Comparison of ENCODE assay signal across 1 cellular context in the genomic region with DNA sequence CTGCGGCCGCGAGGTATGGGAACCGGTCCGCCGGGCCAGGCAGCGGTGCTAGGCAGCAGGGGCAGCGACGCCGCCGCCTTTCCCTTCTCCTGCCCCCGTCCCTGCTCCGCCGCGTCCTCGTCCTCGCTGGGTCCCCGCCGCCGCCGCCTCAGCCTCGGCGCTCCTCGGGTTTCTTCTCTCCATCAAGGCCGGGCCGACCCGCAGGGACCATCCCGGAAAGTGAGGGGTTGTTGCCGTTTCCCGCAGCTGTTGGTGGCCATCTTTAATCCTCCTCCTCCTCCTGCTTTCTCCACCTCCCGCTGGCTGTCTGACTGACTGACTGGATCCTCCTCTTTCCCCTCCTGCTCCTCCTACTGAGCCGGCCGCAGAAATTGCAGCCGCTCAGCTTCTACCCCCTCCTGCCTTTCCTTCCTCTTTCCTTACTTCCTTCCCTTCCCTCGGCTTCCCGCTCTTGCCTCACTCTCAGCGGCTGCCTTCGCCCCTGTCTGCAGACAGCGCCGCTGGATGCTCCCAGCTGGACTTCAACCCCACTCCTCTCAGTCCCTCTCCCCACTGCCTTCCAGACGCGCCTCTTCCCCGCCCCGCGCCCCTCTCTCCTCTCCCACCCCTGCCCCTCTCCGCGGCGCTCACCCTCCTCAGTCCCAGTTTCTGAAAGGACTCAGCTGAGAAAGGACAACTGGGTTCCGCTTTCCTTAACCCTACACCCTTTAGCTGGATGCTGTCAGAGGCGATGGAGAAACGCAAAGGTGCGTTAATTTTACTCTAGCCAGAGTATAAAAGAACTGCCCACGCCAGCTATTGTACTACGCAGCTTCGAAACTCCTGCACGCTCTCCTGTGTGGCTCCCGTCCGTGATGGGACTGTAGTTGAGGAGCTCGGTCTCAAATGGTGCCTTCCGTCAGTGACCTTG.
TF ChIP-seq lines count a peak whose summit lies in the region.

A gene with protein sequence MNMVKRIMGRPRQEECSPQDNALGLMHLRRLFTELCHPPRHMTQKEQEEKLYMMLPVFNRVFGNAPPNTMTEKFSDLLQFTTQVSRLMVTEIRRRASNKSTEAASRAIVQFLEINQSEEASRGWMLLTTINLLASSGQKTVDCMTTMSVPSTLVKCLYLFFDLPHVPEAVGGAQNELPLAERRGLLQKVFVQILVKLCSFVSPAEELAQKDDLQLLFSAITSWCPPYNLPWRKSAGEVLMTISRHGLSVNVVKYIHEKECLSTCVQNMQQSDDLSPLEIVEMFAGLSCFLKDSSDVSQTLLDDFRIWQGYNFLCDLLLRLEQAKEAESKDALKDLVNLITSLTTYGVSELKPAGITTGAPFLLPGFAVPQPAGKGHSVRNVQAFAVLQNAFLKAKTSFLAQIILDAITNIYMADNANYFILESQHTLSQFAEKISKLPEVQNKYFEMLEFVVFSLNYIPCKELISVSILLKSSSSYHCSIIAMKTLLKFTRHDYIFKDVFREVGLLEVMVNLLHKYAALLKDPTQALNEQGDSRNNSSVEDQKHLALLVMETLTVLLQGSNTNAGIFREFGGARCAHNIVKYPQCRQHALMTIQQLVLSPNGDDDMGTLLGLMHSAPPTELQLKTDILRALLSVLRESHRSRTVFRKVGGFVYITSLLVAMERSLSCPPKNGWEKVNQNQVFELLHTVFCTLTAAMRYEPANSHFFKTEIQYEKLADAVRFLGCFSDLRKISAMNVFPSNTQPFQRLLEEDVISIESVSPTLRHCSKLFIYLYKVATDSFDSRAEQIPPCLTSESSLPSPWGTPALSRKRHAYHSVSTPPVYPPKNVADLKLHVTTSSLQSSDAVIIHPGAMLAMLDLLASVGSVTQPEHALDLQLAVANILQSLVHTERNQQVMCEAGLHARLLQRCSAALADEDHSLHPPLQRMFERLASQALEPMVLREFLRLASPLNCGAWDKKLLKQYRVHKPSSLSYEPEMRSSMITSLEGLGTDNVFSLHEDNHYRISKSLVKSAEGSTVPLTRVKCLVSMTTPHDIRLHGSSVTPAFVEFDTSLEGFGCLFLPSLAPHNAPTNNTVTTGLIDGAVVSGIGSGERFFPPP (N-terminal part only) (minus strand): TSS at position 309 of the 910 bp plus-strand sequence. CDS start 106,099 bp downstream, outside the sequence.

TF ChIP-seq in HepG2, 621 proteins besides CTCF, POLR2A, EP300 and RAD21 (continued from another document and continues in another):
- TF ChIP-seq, protein P1, sequence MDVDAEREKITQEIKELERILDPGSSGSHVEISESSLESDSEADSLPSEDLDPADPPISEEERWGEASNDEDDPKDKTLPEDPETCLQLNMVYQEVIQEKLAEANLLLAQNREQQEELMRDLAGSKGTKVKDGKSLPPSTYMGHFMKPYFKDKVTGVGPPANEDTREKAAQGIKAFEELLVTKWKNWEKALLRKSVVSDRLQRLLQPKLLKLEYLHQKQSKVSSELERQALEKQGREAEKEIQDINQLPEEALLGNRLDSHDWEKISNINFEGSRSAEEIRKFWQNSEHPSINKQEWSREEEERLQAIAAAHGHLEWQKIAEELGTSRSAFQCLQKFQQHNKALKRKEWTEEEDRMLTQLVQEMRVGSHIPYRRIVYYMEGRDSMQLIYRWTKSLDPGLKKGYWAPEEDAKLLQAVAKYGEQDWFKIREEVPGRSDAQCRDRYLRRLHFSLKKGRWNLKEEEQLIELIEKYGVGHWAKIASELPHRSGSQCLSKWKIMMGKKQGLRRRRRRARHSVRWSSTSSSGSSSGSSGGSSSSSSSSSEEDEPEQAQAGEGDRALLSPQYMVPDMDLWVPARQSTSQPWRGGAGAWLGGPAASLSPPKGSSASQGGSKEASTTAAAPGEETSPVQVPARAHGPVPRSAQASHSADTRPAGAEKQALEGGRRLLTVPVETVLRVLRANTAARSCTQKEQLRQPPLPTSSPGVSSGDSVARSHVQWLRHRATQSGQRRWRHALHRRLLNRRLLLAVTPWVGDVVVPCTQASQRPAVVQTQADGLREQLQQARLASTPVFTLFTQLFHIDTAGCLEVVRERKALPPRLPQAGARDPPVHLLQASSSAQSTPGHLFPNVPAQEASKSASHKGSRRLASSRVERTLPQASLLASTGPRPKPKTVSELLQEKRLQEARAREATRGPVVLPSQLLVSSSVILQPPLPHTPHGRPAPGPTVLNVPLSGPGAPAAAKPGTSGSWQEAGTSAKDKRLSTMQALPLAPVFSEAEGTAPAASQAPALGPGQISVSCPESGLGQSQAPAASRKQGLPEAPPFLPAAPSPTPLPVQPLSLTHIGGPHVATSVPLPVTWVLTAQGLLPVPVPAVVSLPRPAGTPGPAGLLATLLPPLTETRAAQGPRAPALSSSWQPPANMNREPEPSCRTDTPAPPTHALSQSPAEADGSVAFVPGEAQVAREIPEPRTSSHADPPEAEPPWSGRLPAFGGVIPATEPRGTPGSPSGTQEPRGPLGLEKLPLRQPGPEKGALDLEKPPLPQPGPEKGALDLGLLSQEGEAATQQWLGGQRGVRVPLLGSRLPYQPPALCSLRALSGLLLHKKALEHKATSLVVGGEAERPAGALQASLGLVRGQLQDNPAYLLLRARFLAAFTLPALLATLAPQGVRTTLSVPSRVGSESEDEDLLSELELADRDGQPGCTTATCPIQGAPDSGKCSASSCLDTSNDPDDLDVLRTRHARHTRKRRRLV (CRISPR knock-in tag; IDR thresholded peaks at IDR 0.05), result no peak
- TF ChIP-seq, protein P2, sequence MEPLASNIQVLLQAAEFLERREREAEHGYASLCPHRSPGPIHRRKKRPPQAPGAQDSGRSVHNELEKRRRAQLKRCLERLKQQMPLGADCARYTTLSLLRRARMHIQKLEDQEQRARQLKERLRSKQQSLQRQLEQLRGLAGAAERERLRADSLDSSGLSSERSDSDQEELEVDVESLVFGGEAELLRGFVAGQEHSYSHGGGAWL (CRISPR knock-in tag; IDR thresholded peaks at IDR 0.05), result no peak
- no peak for TF ChIP-seq POLR2AphosphoS2 (IDR thresholded peaks at IDR 0.05; ENCODE audit: low read depth, low read length)
- TF ChIP-seq REPIN1 (CRISPR knock-in tag; IDR thresholded peaks at IDR 0.05; ENCODE audit: borderline replicate concordance, low read depth), result no peak
- TF ChIP-seq HNRNPH1 (optimal IDR thresholded peaks at IDR 0.05; ENCODE audit: low read depth, low read length), result no peak
- no peak for TF ChIP-seq SMC3 (IDR thresholded peaks at IDR 0.05; ENCODE audit: low read length)
- TF ChIP-seq ZNF143 (CRISPR knock-in tag; IDR thresholded peaks at IDR 0.05), result no peak
- TF ChIP-seq ZNF773 (CRISPR knock-in tag; IDR thresholded peaks at IDR 0.05; ENCODE audit: borderline replicate concordance), result no peak
- TF ChIP-seq ZNF430 (CRISPR knock-in tag; IDR thresholded peaks at IDR 0.05), result 0 out of 2 replicates have a peak, but pooled peaks have one; percentile 43
- no peak for TF ChIP-seq ZBTB1 (CRISPR knock-in tag; IDR thresholded peaks at IDR 0.05; ENCODE audit: borderline replicate concordance)
- peak; percentile 71; the same call in 1 of the 2 replicates for TF ChIP-seq KDM2A (CRISPR knock-in tag; IDR thresholded peaks at IDR 0.05; ENCODE audit: borderline replicate concordance, low read depth)
- TF ChIP-seq, protein P3, sequence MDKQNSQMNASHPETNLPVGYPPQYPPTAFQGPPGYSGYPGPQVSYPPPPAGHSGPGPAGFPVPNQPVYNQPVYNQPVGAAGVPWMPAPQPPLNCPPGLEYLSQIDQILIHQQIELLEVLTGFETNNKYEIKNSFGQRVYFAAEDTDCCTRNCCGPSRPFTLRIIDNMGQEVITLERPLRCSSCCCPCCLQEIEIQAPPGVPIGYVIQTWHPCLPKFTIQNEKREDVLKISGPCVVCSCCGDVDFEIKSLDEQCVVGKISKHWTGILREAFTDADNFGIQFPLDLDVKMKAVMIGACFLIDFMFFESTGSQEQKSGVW (CRISPR knock-in tag; IDR thresholded peaks at IDR 0.05; ENCODE audit: borderline replicate concordance), result no peak
- TF ChIP-seq, protein P4, sequence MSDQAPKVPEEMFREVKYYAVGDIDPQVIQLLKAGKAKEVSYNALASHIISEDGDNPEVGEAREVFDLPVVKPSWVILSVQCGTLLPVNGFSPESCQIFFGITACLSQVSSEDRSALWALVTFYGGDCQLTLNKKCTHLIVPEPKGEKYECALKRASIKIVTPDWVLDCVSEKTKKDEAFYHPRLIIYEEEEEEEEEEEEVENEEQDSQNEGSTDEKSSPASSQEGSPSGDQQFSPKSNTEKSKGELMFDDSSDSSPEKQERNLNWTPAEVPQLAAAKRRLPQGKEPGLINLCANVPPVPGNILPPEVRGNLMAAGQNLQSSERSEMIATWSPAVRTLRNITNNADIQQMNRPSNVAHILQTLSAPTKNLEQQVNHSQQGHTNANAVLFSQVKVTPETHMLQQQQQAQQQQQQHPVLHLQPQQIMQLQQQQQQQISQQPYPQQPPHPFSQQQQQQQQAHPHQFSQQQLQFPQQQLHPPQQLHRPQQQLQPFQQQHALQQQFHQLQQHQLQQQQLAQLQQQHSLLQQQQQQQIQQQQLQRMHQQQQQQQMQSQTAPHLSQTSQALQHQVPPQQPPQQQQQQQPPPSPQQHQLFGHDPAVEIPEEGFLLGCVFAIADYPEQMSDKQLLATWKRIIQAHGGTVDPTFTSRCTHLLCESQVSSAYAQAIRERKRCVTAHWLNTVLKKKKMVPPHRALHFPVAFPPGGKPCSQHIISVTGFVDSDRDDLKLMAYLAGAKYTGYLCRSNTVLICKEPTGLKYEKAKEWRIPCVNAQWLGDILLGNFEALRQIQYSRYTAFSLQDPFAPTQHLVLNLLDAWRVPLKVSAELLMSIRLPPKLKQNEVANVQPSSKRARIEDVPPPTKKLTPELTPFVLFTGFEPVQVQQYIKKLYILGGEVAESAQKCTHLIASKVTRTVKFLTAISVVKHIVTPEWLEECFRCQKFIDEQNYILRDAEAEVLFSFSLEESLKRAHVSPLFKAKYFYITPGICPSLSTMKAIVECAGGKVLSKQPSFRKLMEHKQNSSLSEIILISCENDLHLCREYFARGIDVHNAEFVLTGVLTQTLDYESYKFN (CRISPR knock-in tag; conservative IDR thresholded peaks at IDR 0.05), result no peak
- no peak; the same call in 1 of the 2 replicates for TF ChIP-seq ZNF232 (CRISPR knock-in tag; IDR thresholded peaks at IDR 0.05; ENCODE audit: borderline replicate concordance)
- TF ChIP-seq ZNF891 (CRISPR knock-in tag; IDR thresholded peaks at IDR 0.05), result 0 out of 2 replicates have a peak, but pooled peaks have one; percentile 9
- TF ChIP-seq, protein P5, sequence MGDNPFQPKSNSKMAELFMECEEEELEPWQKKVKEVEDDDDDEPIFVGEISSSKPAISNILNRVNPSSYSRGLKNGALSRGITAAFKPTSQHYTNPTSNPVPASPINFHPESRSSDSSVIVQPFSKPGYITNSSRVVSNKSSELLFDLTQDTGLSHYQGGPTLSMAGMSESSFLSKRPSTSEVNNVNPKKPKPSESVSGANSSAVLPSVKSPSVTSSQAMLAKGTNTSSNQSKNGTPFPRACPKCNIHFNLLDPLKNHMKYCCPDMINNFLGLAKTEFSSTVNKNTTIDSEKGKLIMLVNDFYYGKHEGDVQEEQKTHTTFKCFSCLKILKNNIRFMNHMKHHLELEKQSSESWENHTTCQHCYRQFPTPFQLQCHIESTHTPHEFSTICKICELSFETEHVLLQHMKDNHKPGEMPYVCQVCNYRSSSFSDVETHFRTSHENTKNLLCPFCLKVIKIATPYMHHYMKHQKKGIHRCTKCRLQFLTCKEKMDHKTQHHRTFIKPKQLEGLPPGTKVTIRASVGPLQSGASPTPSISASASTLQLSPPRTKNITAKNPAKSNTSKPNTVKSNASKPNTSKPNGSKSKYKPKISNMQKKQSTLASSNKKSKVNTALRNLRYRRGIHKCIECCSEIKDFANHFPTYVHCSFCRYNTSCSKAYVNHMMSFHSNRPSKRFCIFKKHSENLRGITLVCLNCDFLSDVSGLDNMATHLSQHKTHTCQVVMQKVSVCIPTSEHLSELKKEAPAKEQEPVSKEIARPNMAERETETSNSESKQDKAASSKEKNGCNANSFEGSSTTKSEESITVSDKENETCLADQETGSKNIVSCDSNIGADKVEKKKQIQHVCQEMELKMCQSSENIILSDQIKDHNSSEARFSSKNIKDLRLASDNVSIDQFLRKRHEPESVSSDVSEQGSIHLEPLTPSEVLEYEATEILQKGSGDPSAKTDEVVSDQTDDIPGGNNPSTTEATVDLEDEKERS (CRISPR knock-in tag; IDR thresholded peaks at IDR 0.05), result peak; percentile 50; the same call in 1 of the 2 replicates
- no peak for TF ChIP-seq ZNF264 (CRISPR knock-in tag; IDR thresholded peaks at IDR 0.05)
- no peak for TF ChIP-seq ZNF326 (CRISPR knock-in tag; IDR thresholded peaks at IDR 0.05; ENCODE audit: borderline replicate concordance)
- TF ChIP-seq BRCA1 (CRISPR knock-in tag; IDR thresholded peaks at IDR 0.05), result no peak
- no peak for TF ChIP-seq ZNF782 (CRISPR knock-in tag; IDR thresholded peaks at IDR 0.05; ENCODE audit: borderline replicate concordance)
- TF ChIP-seq HMG20A (CRISPR knock-in tag; IDR thresholded peaks at IDR 0.05; ENCODE audit: borderline replicate concordance), result 0 out of 2 replicates have a peak, but pooled peaks have one; percentile 10
